1 cellular context compared by ENCODE assay signal in genomic region chr20:2172305-2173175, GRCh38.
TF ChIP-seq lines count a peak whose summit lies in the region.

No MANE protein-coding gene starts in this region.

TF ChIP-seq in HepG2, 621 proteins besides CTCF, POLR2A, EP300 and RAD21 (continued from another document and continues in another):
- TF ChIP-seq, protein P1, sequence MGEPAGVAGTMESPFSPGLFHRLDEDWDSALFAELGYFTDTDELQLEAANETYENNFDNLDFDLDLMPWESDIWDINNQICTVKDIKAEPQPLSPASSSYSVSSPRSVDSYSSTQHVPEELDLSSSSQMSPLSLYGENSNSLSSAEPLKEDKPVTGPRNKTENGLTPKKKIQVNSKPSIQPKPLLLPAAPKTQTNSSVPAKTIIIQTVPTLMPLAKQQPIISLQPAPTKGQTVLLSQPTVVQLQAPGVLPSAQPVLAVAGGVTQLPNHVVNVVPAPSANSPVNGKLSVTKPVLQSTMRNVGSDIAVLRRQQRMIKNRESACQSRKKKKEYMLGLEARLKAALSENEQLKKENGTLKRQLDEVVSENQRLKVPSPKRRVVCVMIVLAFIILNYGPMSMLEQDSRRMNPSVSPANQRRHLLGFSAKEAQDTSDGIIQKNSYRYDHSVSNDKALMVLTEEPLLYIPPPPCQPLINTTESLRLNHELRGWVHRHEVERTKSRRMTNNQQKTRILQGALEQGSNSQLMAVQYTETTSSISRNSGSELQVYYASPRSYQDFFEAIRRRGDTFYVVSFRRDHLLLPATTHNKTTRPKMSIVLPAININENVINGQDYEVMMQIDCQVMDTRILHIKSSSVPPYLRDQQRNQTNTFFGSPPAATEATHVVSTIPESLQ (CRISPR knock-in tag; conservative IDR thresholded peaks at IDR 0.05), result no peak
- TF ChIP-seq PBX3 (CRISPR knock-in tag; IDR thresholded peaks at IDR 0.05; ENCODE audit: borderline replicate concordance), result no peak
- TF ChIP-seq, protein P2, sequence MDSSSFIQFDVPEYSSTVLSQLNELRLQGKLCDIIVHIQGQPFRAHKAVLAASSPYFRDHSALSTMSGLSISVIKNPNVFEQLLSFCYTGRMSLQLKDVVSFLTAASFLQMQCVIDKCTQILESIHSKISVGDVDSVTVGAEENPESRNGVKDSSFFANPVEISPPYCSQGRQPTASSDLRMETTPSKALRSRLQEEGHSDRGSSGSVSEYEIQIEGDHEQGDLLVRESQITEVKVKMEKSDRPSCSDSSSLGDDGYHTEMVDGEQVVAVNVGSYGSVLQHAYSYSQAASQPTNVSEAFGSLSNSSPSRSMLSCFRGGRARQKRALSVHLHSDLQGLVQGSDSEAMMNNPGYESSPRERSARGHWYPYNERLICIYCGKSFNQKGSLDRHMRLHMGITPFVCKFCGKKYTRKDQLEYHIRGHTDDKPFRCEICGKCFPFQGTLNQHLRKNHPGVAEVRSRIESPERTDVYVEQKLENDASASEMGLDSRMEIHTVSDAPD (CRISPR knock-in tag; IDR thresholded peaks at IDR 0.05), result no peak
- TF ChIP-seq MED13 (CRISPR knock-in tag; IDR thresholded peaks at IDR 0.05), result no peak
- TF ChIP-seq ZNF777 (CRISPR knock-in tag; IDR thresholded peaks at IDR 0.05), result no peak
- TF ChIP-seq PRPF4 (IDR thresholded peaks at IDR 0.05; ENCODE audit: low read depth, low read length, poor library complexity, severe bottlenecking), result no peak
- no peak for TF ChIP-seq RARA (CRISPR knock-in tag; IDR thresholded peaks at IDR 0.05)
- TF ChIP-seq SETDB1 (CRISPR knock-in tag; IDR thresholded peaks at IDR 0.05; ENCODE audit: borderline replicate concordance), result no peak
- no peak for TF ChIP-seq MAFF (IDR thresholded peaks at IDR 0.05; ENCODE audit: low read depth, low read length)
- TF ChIP-seq CAMTA2 (CRISPR knock-in tag; IDR thresholded peaks at IDR 0.05; ENCODE audit: borderline replicate concordance), result no peak
- TF ChIP-seq ELF4 (CRISPR knock-in tag; IDR thresholded peaks at IDR 0.05; ENCODE audit: borderline replicate concordance), result no peak
- no peak for TF ChIP-seq SYNCRIP (IDR thresholded peaks at IDR 0.05; ENCODE audit: insufficient read depth, low read depth, low read length)
- 0 out of 2 replicates have a peak, but pooled peaks have one; percentile 46 for TF ChIP-seq IRF2 (CRISPR knock-in tag; IDR thresholded peaks at IDR 0.05)
- TF ChIP-seq RBM22 (optimal IDR thresholded peaks at IDR 0.05; ENCODE audit: low read length), result no peak
- TF ChIP-seq MAFG (CRISPR knock-in tag; IDR thresholded peaks at IDR 0.05), result no peak
- TF ChIP-seq ZNF609 (CRISPR knock-in tag; IDR thresholded peaks at IDR 0.05; ENCODE audit: borderline replicate concordance), result 0 out of 2 replicates have a peak, but pooled peaks have one; percentile 32
- TF ChIP-seq FOXA3 (CRISPR knock-in tag; IDR thresholded peaks at IDR 0.05), result no peak
- TF ChIP-seq ATF1 (CRISPR knock-in tag; IDR thresholded peaks at IDR 0.05), result no peak
- TF ChIP-seq, protein P3, sequence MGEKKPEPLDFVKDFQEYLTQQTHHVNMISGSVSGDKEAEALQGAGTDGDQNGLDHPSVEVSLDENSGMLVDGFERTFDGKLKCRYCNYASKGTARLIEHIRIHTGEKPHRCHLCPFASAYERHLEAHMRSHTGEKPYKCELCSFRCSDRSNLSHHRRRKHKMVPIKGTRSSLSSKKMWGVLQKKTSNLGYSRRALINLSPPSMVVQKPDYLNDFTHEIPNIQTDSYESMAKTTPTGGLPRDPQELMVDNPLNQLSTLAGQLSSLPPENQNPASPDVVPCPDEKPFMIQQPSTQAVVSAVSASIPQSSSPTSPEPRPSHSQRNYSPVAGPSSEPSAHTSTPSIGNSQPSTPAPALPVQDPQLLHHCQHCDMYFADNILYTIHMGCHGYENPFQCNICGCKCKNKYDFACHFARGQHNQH (CRISPR knock-in tag; IDR thresholded peaks at IDR 0.05), result 0 out of 2 replicates have a peak, but pooled peaks have one; percentile 21
- TF ChIP-seq HNRNPK (IDR thresholded peaks at IDR 0.05; ENCODE audit: low read depth, low read length, poor library complexity, severe bottlenecking), result peak; percentile 12
- no peak for TF ChIP-seq RELA (CRISPR knock-in tag; IDR thresholded peaks at IDR 0.05)
- TF ChIP-seq HNF4A (CRISPR knock-in tag; IDR thresholded peaks at IDR 0.05), result no peak
- TF ChIP-seq, protein P4, sequence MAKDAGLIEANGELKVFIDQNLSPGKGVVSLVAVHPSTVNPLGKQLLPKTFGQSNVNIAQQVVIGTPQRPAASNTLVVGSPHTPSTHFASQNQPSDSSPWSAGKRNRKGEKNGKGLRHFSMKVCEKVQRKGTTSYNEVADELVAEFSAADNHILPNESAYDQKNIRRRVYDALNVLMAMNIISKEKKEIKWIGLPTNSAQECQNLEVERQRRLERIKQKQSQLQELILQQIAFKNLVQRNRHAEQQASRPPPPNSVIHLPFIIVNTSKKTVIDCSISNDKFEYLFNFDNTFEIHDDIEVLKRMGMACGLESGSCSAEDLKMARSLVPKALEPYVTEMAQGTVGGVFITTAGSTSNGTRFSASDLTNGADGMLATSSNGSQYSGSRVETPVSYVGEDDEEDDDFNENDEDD (CRISPR knock-in tag; IDR thresholded peaks at IDR 0.05; ENCODE audit: borderline replicate concordance), result 0 out of 2 replicates have a peak, but pooled peaks have one; percentile 31
- TF ChIP-seq, protein P5, sequence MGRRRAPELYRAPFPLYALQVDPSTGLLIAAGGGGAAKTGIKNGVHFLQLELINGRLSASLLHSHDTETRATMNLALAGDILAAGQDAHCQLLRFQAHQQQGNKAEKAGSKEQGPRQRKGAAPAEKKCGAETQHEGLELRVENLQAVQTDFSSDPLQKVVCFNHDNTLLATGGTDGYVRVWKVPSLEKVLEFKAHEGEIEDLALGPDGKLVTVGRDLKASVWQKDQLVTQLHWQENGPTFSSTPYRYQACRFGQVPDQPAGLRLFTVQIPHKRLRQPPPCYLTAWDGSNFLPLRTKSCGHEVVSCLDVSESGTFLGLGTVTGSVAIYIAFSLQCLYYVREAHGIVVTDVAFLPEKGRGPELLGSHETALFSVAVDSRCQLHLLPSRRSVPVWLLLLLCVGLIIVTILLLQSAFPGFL (CRISPR knock-in tag; IDR thresholded peaks at IDR 0.05), result no peak
- no peak for TF ChIP-seq SIX1 (CRISPR knock-in tag; IDR thresholded peaks at IDR 0.05; ENCODE audit: borderline replicate concordance)
- no peak for TF ChIP-seq MAF1 (CRISPR knock-in tag; IDR thresholded peaks at IDR 0.05; ENCODE audit: borderline replicate concordance)
- peak; percentile 41; the same call in 1 of the 2 replicates for TF ChIP-seq TFDP2 (CRISPR knock-in tag; IDR thresholded peaks at IDR 0.05)
- no peak for TF ChIP-seq RORA (CRISPR knock-in tag; IDR thresholded peaks at IDR 0.05)
- TF ChIP-seq FLYWCH1 (CRISPR knock-in tag; IDR thresholded peaks at IDR 0.05), result no peak
- no peak for TF ChIP-seq ZNF776 (CRISPR knock-in tag; IDR thresholded peaks at IDR 0.05)
- TF ChIP-seq ZNF207 (IDR thresholded peaks at IDR 0.05; ENCODE audit: borderline replicate concordance), result no peak
- TF ChIP-seq ARID4A (CRISPR knock-in tag; IDR thresholded peaks at IDR 0.05; ENCODE audit: borderline replicate concordance), result no peak
- TF ChIP-seq KLF12 (CRISPR knock-in tag; IDR thresholded peaks at IDR 0.05; ENCODE audit: borderline replicate concordance), result no peak
- TF ChIP-seq NRL (CRISPR knock-in tag; IDR thresholded peaks at IDR 0.05; ENCODE audit: borderline replicate concordance), result no peak
- TF ChIP-seq, protein P6, sequence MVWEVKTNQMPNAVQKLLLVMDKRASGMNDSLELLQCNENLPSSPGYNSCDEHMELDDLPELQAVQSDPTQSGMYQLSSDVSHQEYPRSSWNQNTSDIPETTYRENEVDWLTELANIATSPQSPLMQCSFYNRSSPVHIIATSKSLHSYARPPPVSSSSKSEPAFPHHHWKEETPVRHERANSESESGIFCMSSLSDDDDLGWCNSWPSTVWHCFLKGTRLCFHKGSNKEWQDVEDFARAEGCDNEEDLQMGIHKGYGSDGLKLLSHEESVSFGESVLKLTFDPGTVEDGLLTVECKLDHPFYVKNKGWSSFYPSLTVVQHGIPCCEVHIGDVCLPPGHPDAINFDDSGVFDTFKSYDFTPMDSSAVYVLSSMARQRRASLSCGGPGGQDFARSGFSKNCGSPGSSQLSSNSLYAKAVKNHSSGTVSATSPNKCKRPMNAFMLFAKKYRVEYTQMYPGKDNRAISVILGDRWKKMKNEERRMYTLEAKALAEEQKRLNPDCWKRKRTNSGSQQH (CRISPR knock-in tag; IDR thresholded peaks at IDR 0.05; ENCODE audit: low read depth), result 0 out of 2 replicates have a peak, but pooled peaks have one; percentile 36
